Comparison of ENCODE assay signal across 10 cellular contexts in the genomic region with DNA sequence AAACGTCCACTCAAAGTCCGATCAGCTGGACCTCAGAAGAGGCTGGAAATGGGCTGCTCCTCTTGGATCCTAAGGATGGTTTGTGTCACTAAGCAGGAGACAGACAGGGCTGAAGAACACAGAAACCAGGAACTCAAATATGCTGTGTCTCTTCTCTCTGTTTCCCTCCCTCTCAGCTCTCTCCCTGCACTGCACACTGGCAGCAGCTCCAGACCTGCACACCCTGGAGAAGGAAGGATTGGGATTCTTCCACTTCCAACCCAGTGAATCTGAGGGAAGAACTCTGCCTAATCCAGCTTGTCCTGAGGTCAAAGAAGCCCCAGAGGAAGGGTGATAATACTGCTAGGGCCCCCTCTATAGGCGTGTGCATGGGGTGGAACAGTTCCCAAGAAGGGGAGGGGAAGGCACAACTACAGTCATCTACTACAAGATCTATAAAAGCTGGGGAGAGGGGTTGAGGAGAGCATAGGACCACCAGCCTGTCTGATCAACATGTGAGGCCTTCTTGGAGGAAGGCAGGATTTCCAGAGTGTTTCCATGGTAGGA. TPM values are rescaled to one million over a fixed set of nuclear protein-coding genes. Genes with fewer than 3 reads are reported as not detected.
DNase-seq lines count a peak whose midpoint lies in the region; ATAC-seq and TF ChIP-seq lines count a peak whose summit lies in the region.
"Had no signal": no experiment of that assay in that cellular context is flagged by ENCODE, and none has a peak within 500 bp of the region (broad histone marks: within the 10 kb centered on the region; RNA-seq: fewer than 3 reads in every experiment).

No MANE protein-coding gene starts in this region.

- no peaks in the 10 kb centered on the region for H3K9me3 Mint-ChIP-seq in stimulated activated naive CD8-positive, alpha-beta T cell treated with anti-CD3 and anti-CD28 coated beads, Interleukin-15, amount 100 ng/mL, for 72 hours
- H3K9me3 Mint-ChIP-seq: activated T-cell treated with anti-CD3 and anti-CD28 coated beads, Interleukin-2, amount 50 U/mL, for 4 hours; T-cell had no signal

- ATAC-seq in Right ventricle myocardium inferior (peak; percentile 43), heart right ventricle (peak; percentile 21 to 54 (median 42)), aorta (ENCODE audit: low FRiP score) (peak; percentile 15)
- ATAC-seq in stimulated activated naive CD8-positive, alpha-beta T cell treated with anti-CD3 and anti-CD28 coated beads, Interleukin-15, amount 100 ng/mL, for 72 hours, result no peak

- 38 to 77% methylated on average over 3 of the region's 3 CpGs for WGBS in heart right ventricle, 2 donors
- WGBS in aorta, 2 donors, result 75 to 83% methylated on average over 3 of the region's 3 CpGs

- H3K4me3 Mint-ChIP-seq in stimulated activated naive CD8-positive, alpha-beta T cell treated with anti-CD3 and anti-CD28 coated beads, Interleukin-15, amount 100 ng/mL, for 72 hours, result no peak overlapping the region
- H3K4me3 Mint-ChIP-seq: activated T-cell treated with anti-CD3 and anti-CD28 coated beads, Interleukin-2, amount 50 U/mL, for 4 hours; T-cell had no signal

- H3K4me3 ChIP-seq in heart right ventricle, result no peak overlapping the region
- no peak overlapping the region for H3K4me3 ChIP-seq in neutrophil (ENCODE audit: low read depth in 1 of 2, low read length in 1 of 2)
- H3K4me3 ChIP-seq in aorta (ENCODE audit: low read length in 2 of 2), result no peak overlapping the region
- no peak overlapping the region for H3K4me3 ChIP-seq in SJCRH30

- H3K27ac ChIP-seq in heart right ventricle (peak overlapping the region in 9 of 10 donors; percentile 17 to 74 (median 61)), neutrophil (peak overlapping the region; percentile 20), aorta (ENCODE audit: low read depth in 1 of 2, low read length in 2 of 2) (no peak overlapping the region), SJCRH30 (no peak overlapping the region)

- H3K27ac Mint-ChIP-seq in stimulated activated naive CD8-positive, alpha-beta T cell treated with anti-CD3 and anti-CD28 coated beads, Interleukin-15, amount 100 ng/mL, for 72 hours, result peak overlapping the region in 1 of 2 donors; percentile 82
- H3K27ac Mint-ChIP-seq: T-cell had no signal

- no peaks in the 10 kb centered on the region for H3K27me3 Mint-ChIP-seq in stimulated activated naive CD8-positive, alpha-beta T cell treated with anti-CD3 and anti-CD28 coated beads, Interleukin-15, amount 100 ng/mL, for 72 hours

- TF ChIP-seq CTCF in heart right ventricle (IDR thresholded peaks at IDR 0.05) (no peak), neutrophil (IDR thresholded peaks at IDR 0.05) (no peak)

- intact Hi-C loops in Right ventricle myocardium inferior (cut with DNase I) (no loop called here), cardiac septum (cut with DNase I) (loop anchor here (2.0 kb wide), 1 partner anchor 93 kb away; no protein-coding TSS in a partner anchor), heart right ventricle (cut with DNase I) (loop anchor here in 6 of 10 donors (2.0 to 5.0 kb wide), 4 partner anchors 66 to 96 kb away; no protein-coding TSS in a partner anchor), aorta (cut with DNase I) (no loop called here)

- no peaks in the 10 kb centered on the region for H3K36me3 ChIP-seq in heart right ventricle
- H3K36me3 ChIP-seq in neutrophil, result no peaks in the 10 kb centered on the region
- H3K36me3 ChIP-seq in aorta (ENCODE audit: control insufficient read depth in 1 of 2, insufficient read depth in 2 of 2, low read length in 1 of 2), result no peaks in the 10 kb centered on the region
- H3K36me3 ChIP-seq in SJCRH30, result no peaks in the 10 kb centered on the region

- H3K9me3 ChIP-seq in heart right ventricle (no peaks in the 10 kb centered on the region), neutrophil (no peaks in the 10 kb centered on the region), aorta (ENCODE audit: control insufficient read depth, low read length) (no peaks in the 10 kb centered on the region), SJCRH30 (replicated peaks) (no peaks in the 10 kb centered on the region)

- DNase-seq in Right ventricle myocardium inferior (ENCODE audit: missing footprints) (no peak), cardiac septum (ENCODE audit: low spot score) (no peak), heart right ventricle (no peak), aorta (no peak), LoVo (ENCODE audit: low spot score) (no peak), SJCRH30 (no peak)
- no peak for DNase-seq in stimulated activated naive CD8-positive, alpha-beta T cell treated with anti-CD3 and anti-CD28 coated beads, Interleukin-15, amount 100 ng/mL, for 72 hours

- H3K27me3 ChIP-seq in heart right ventricle, result no peaks in the 10 kb centered on the region
- no peaks in the 10 kb centered on the region for H3K27me3 ChIP-seq in neutrophil
- no peaks in the 10 kb centered on the region for H3K27me3 ChIP-seq in aorta (ENCODE audit: control insufficient read depth in 1 of 2, insufficient read depth in 2 of 2, low read length in 1 of 2)
- no peaks in the 10 kb centered on the region for H3K27me3 ChIP-seq in SJCRH30

- no peaks in the 10 kb centered on the region for H3K4me1 Mint-ChIP-seq in stimulated activated naive CD8-positive, alpha-beta T cell treated with anti-CD3 and anti-CD28 coated beads, Interleukin-15, amount 100 ng/mL, for 72 hours
- H3K4me1 Mint-ChIP-seq: T-cell had no signal

- peaks cover 7 to 60% (median 33%) of the 10 kb centered on the region in 9 donors for H3K4me1 ChIP-seq in heart right ventricle
- H3K4me1 ChIP-seq in neutrophil (ENCODE audit: control insufficient read depth in 1 of 2, insufficient read depth in 1 of 2, low read depth in 1 of 2, low read length in 1 of 2), result peaks cover 5 to 17% of the 10 kb centered on the region in 2 experiments
- no peaks in the 10 kb centered on the region for H3K4me1 ChIP-seq in aorta (ENCODE audit: control insufficient read depth in 1 of 2, insufficient read depth in 2 of 2, low read length in 2 of 2)
- H3K4me1 ChIP-seq in SJCRH30, result peaks cover 45% of the 10 kb centered on the region

RNA-seq across cellular contexts. Expression of gene ZCCHC24, which starts 22.7 kb away (rescaled TPM):
- total RNA-seq in Right ventricle myocardium inferior, result 60.1 TPM
- total RNA-seq in cardiac septum, result 56.6 TPM
- 10 to 100 TPM; 32.0 to 59.0 (median 49.0) TPM for total RNA-seq in heart right ventricle
- polyA plus RNA-seq in heart right ventricle, result 10 to 100 TPM; 19.3 to 22.4 TPM
- 10 to 100 TPM; 79.3 to 99.6 TPM for total RNA-seq in aorta
- 10 to 100 TPM; 42.2 to 60.4 TPM for polyA plus RNA-seq in aorta
- 53.1 and 53.7 TPM in 2 replicates for total RNA-seq in SJCRH30 (2014; rRNA removed; shearing (Covaris generic))

RNA-seq across cellular contexts. Expression of gene EIF5AL1, which starts 44.2 kb away (rescaled TPM):
- total RNA-seq in Right ventricle myocardium inferior (0.05 TPM), cardiac septum (0.08 TPM), heart right ventricle (1 to 10 TPM in 1 of 10 donors, under 1 TPM in 6, not detected in 3; 0.07 to 1.2 (median 0.18) TPM), aorta (under 1 TPM in 1 of 2 donors, not detected in 1; 0.10 TPM)
- polyA plus RNA-seq in heart right ventricle (1 to 10 TPM in 1 of 2 donors, under 1 TPM in 1; 0.73 to 1.0 TPM), aorta (under 1 TPM; 0.36 to 0.38 TPM)
- 0.58 and 0.73 TPM in 2 replicates for total RNA-seq in SJCRH30 (2014; rRNA removed; shearing (Covaris generic))

Comparison
In these comparisons a context has a peak if more than half of its experiments do, and no peak if none do; other contexts are left out.
1. intact Hi-C loops: an anchor here in cardiac septum (2.0 kb wide) and heart right ventricle (2.0 to 5.0 kb wide); none called in Right ventricle myocardium inferior and aorta.
2. H3K27ac ChIP-seq: peak in heart right ventricle (9 of 10) and neutrophil (single experiment); none in aorta (0 of 2) and SJCRH30 (single experiment).